In the genomic region with DNA sequence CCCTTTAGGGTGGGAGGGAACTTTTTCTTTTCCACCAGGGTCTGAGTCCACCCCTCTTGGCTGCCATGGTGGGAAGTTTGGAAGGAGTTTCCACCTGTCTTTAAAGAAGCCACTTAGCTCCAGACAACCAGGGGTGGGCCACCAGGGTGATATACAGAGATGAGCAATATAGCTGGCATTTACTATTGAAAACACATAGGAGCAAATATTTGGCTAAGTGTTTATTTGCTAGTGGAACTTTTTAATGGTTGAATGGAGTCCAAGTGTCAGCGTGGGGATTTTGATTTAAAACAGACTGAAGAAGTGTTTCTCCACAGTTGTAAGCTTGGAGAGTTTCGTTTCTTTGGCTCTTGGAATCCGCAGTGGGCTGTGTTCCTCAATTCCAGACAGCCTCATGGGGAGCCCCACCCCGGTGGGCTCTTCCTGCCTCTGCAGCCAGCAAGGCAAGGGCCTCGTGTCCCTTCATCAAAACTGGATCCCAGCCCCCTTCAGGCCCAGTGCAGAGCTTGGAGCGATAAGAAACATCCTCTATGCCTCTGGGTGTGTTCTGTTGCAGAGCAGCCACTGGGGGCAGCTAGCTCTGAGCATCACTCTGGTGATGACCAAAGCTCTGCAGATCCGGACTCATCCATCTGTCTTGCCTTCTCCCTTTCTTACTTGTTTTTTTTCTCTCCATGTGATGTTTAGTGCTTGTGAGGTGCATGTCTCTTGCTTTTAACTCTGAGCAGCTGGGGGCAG, we compare ENCODE assay signal across 10 cellular contexts. TPM values are rescaled to one million over a fixed set of nuclear protein-coding genes. Genes with fewer than 3 reads are reported as not detected.
DNase-seq lines count a peak whose midpoint lies in the region; ATAC-seq, FAIRE-seq and TF ChIP-seq lines count a peak whose summit lies in the region.
"Had no signal": no experiment of that assay in that cellular context is flagged by ENCODE, and none has a peak within 500 bp of the region (broad histone marks: within the 10 kb centered on the region; RNA-seq: fewer than 3 reads in every experiment).

No MANE protein-coding gene starts in this region.

- H3K9me3 ChIP-seq in lower lobe of right lung = no peaks in the 10 kb centered on the region

- intact Hi-C loops in lower lobe of right lung (cut with DNase I) = no loop called here

- H3K4me1 ChIP-seq in lower lobe of right lung = peaks cover 2% of the 10 kb centered on the region

- DNase-seq in D721Med (ENCODE audit: insufficient read length, low spot score) (no peak), HL-60 (ENCODE audit: low read depth in 1 of 2, low spot score in 1 of 2) (peak in 1 of 2 experiments; percentile 5), lower lobe of right lung (no peak)
- DNase-seq in stimulated activated CD4-positive, alpha-beta T cell treated with anti-CD3 and anti-CD28 coated beads, Interleukin-4, amount 100 ng/mL, for 1 hour = no peak

- H3K27ac ChIP-seq in HL-60 (replicated peaks) (no peak overlapping the region), lower lobe of right lung (no peak overlapping the region)

- no peak for FAIRE-seq in D721Med (lab: Jason Lieb, UNC)
- FAIRE-seq: TTC549 had no signal

- H3K36me3 ChIP-seq in lower lobe of right lung = no peaks in the 10 kb centered on the region

- ATAC-seq in lower lobe of right lung (peak; percentile 21 to 26), HG03025 (IDR thresholded peaks at IDR 0.05; ENCODE audit: low FRiP score, unreplicated experiment) (no peak), HG03457 (IDR thresholded peaks at IDR 0.05; ENCODE audit: unreplicated experiment) (no peak), GM19455 (IDR thresholded peaks at IDR 0.05; ENCODE audit: unreplicated experiment) (no peak)
- ATAC-seq: esophagus mucosa had no signal

- H3K4me3 ChIP-seq in HL-60 (replicated peaks; ENCODE audit: insufficient read depth, low read length) (no peak overlapping the region), WI38 (ENCODE audit: low read depth, low read length) (0 out of 2 replicates have a peak overlapping the region, but pooled peaks have one; percentile 14), lower lobe of right lung (no peak overlapping the region)

- TF ChIP-seq CTCF in D721Med (IDR thresholded peaks at IDR 0.05; ENCODE audit: insufficient read depth, missing control alignments) (peak; percentile 18), HL-60 (IDR thresholded peaks at IDR 0.05; ENCODE audit: insufficient read depth, low read length) (peak; percentile 26), WI38 (IDR thresholded peaks at IDR 0.05; ENCODE audit: low read depth, low read length) (peak; percentile 67), lower lobe of right lung (IDR thresholded peaks at IDR 0.05) (no peak)

- no peaks in the 10 kb centered on the region for H3K27me3 ChIP-seq in HL-60 (ENCODE audit: insufficient read depth, poor library complexity, severe bottlenecking)
- peaks cover 4% of the 10 kb centered on the region for H3K27me3 ChIP-seq in lower lobe of right lung (ENCODE audit: low read depth)

RNA-seq across cellular contexts. Expression of a gene that starts 36.1 kb away (rescaled TPM):
- 2.2 TPM for total RNA-seq in lower lobe of right lung
- total RNA-seq: esophagus mucosa had no signal

Comparison
In these comparisons a context has a peak if more than half of its experiments do, and no peak if none do; other contexts are left out.
1. ATAC-seq: peak in lower lobe of right lung (2 of 2); none in HG03025 (single experiment), HG03457 (single experiment) and GM19455 (single experiment).